ENCODE assay signal across 25 cellular contexts in genomic region chr2:34524115-34524514, GRCh38.
"Had no signal": no experiment of that assay in that cellular context is flagged by ENCODE, and none has a peak within 500 bp of the region (broad histone marks: within the 10 kb centered on the region; RNA-seq: fewer than 3 reads in every experiment).

No MANE protein-coding gene starts in this region.

- DNase-seq: nephron progenitor cell; nucleus accumbens; pancreas; right cardiac atrium; right lobe of liver; sigmoid colon; small intestine; stimulated activated CD4-positive, alpha-beta T cell treated with anti-CD3 and anti-CD28 coated beads, Interleukin-15, amount 100 ng/mL, for 24 hours; stimulated activated CD4-positive, alpha-beta T cell treated with anti-CD3 and anti-CD28 coated beads, Interleukin-2, amount 100 ng/mL, for 24 hours; stimulated activated CD4-positive, alpha-beta T cell treated with anti-CD3 and anti-CD28 coated beads, Interleukin-2, amount 100 ng/mL, for 48 hours; stimulated activated CD4-positive, alpha-beta T cell treated with anti-CD3 and anti-CD28 coated beads, Interleukin-4, amount 100 ng/mL, for 24 hours; stimulated activated naive B cell treated with anti-CD40 and anti-IgM and Interleukin-4, amounts not matched to agents 10 μg/mL and 1 μg/mL and 100 μg/mL, for 72 hours; stimulated activated naive CD4-positive, alpha-beta T cell treated with Interleukin-2 at 50 U/mL for 16 hours; stomach; thyroid gland; trophoblast cell; upper lobe of left lung had no signal

- H3K4me3 ChIP-seq: pancreas, prostate gland, right lobe of liver, sigmoid colon, stomach, thoracic aorta, thyroid gland, tibial nerve, upper lobe of left lung, vagina had no signal

- H3K36me3 ChIP-seq: neutrophil, pancreas, prostate gland, right lobe of liver, sigmoid colon, stomach, thoracic aorta, thyroid gland, tibial nerve, upper lobe of left lung, vagina had no signal

- H3K27ac ChIP-seq: neutrophil, pancreas, prostate gland, right lobe of liver, sigmoid colon, stomach, thoracic aorta, thyroid gland, tibial nerve, upper lobe of left lung, vagina had no signal

- H3K9me3 ChIP-seq: neutrophil, pancreas, prostate gland, right lobe of liver, thoracic aorta, thyroid gland, vagina had no signal

- H3K4me1 ChIP-seq: prostate gland, right lobe of liver, sigmoid colon, stomach, thyroid gland, tibial nerve, upper lobe of left lung, vagina had no signal

- ATAC-seq: natural killer cell treated with Interleukin-12 subunit alpha and Interleukin-12 subunit beta and Interleukin-15 and Interleukin-18, amount 100 ng/mL, for 72 hours; pancreas; right cardiac atrium; right lobe of liver; stimulated activated effector memory CD8-positive, alpha-beta T cell treated with anti-CD3 and anti-CD28 coated beads, Interleukin-12 subunit alpha, Interleukin-12 subunit beta, amount 100 ng/mL, for 72 hours; stimulated activated naive B cell treated with anti-CD40 and anti-IgM and Interleukin-4, amounts not matched to agents 10 μg/mL and 1 μg/mL and 100 μg/mL, for 72 hours had no signal

- FAIRE-seq: pancreas, small intestine, urothelium cell line had no signal

- H3K27me3 ChIP-seq: neutrophil, pancreas, right lobe of liver, sigmoid colon, stomach, thyroid gland, tibial nerve, upper lobe of left lung, vagina had no signal
